Comparison of ENCODE assay signal across 1 cellular context in the genomic region with DNA sequence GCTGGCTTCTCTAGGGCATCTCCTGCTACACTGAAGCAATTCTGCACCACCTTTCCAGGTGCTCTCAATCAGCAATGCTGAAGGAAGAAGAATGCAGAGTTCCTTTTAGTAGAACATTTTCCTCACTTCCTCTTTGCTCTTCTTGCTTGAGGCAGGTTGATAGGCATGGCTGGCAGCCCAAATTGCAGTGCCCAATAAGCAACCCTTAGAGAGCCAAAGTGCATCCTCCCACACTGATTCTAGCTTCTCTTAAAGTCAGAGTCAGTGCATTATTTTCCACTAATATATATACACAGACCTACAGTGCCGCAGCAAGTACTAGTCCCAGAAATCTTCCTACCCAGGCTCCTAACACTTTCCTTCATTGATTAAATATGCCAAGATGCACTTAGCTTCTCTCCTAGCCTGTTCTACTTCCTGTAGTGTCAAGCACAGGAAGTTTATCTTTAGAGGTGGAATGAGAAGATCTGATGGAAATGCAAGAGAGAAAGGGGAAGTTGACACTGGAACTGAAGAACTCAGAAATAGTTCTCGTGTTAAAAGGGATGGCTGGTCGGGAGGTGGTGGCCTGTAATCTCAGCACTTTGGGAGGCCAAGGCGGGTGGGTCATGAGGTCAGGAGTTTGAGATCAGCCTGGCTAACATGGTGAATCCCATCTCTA.
A peak's percentile ranks its signal among the peaks of the same experiment; 100 is the strongest.
TF ChIP-seq lines count a peak whose summit lies in the region.

No MANE protein-coding gene starts in this region.

TF ChIP-seq in GM12878, 131 proteins besides CTCF, POLR2A, EP300 and RAD21 (continued from another document):
- TF ChIP-seq CBX5 (IDR thresholded peaks at IDR 0.05; ENCODE audit: low read depth) (no peak), TCF3 (IDR thresholded peaks at IDR 0.05; ENCODE audit: borderline replicate concordance, insufficient read depth, low read depth, low read length) (no peak), NRF1 (conservative IDR thresholded peaks at IDR 0.05; ENCODE audit: low read depth, low read length) (no peak), IKZF1 (conservative IDR thresholded peaks at IDR 0.05) (0 out of 2 replicates have a peak, but pooled peaks have one; percentile 23), SREBF2 (IDR thresholded peaks at IDR 0.05; ENCODE audit: low read length) (no peak), SPI1 (IDR thresholded peaks at IDR 0.05; ENCODE audit: borderline replicate concordance, insufficient read depth, low read depth, low read length) (peak; percentile 80), TBL1XR1 (IDR thresholded peaks at IDR 0.05; ENCODE audit: low read depth, low read length) (no peak), IKZF2 (IDR thresholded peaks at IDR 0.05) (no peak), ZBED1 (IDR thresholded peaks at IDR 0.05; ENCODE audit: borderline replicate concordance) (no peak), YY1 (IDR thresholded peaks at IDR 0.05; ENCODE audit: low read depth, low read length) (no peak)
- TF ChIP-seq, protein P1, sequence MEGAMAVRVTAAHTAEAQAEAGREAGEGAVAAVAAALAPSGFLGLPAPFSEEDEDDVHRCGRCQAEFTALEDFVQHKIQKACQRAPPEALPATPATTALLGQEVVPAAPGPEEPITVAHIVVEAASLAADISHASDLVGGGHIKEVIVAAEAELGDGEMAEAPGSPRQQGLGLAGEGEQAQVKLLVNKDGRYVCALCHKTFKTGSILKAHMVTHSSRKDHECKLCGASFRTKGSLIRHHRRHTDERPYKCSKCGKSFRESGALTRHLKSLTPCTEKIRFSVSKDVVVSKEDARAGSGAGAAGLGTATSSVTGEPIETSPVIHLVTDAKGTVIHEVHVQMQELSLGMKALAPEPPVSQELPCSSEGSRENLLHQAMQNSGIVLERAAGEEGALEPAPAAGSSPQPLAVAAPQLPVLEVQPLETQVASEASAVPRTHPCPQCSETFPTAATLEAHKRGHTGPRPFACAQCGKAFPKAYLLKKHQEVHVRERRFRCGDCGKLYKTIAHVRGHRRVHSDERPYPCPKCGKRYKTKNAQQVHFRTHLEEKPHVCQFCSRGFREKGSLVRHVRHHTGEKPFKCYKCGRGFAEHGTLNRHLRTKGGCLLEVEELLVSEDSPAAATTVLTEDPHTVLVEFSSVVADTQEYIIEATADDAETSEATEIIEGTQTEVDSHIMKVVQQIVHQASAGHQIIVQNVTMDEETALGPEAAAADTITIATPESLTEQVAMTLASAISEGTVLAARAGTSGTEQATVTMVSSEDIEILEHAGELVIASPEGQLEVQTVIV (IDR thresholded peaks at IDR 0.05; ENCODE audit: borderline replicate concordance, partially characterized antibody): no peak
- TF ChIP-seq, protein P2, sequence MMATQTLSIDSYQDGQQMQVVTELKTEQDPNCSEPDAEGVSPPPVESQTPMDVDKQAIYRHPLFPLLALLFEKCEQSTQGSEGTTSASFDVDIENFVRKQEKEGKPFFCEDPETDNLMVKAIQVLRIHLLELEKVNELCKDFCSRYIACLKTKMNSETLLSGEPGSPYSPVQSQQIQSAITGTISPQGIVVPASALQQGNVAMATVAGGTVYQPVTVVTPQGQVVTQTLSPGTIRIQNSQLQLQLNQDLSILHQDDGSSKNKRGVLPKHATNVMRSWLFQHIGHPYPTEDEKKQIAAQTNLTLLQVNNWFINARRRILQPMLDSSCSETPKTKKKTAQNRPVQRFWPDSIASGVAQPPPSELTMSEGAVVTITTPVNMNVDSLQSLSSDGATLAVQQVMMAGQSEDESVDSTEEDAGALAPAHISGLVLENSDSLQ (IDR thresholded peaks at IDR 0.05): peak; percentile 31; the same call in 1 of the 2 replicates
